ENCODE assay signal across 22 cellular contexts in genomic region chr1:189131576-189131975, GRCh38.
"Had no signal": no experiment of that assay in that cellular context is flagged by ENCODE, and none has a peak within 500 bp of the region (broad histone marks: within the 10 kb centered on the region; RNA-seq: fewer than 3 reads in every experiment).

No MANE protein-coding gene starts in this region.

- FAIRE-seq: colon had no signal

- H3K27ac Mint-ChIP-seq: activated CD8-positive, alpha-beta T cell treated with anti-CD3 and anti-CD28 coated beads for 36 hours; activated naive CD8-positive, alpha-beta T cell treated with anti-CD3 and anti-CD28 coated beads, Interleukin-2, amount 10 ng/mL, durations not matched to agents 7 days and 5 days; brain; T-helper 17 cell had no signal

- H3K9me3 Mint-ChIP-seq: brain had no signal

- ATAC-seq: activated CD8-positive, alpha-beta T cell treated with anti-CD3 and anti-CD28 coated beads for 36 hours; T-helper 17 cell had no signal

- H3K4me1 ChIP-seq: ascending aorta had no signal

- DNase-seq: activated CD4-positive, alpha-beta T cell treated with anti-CD3 and anti-CD28 coated beads for 4 hours; activated CD4-positive, CD25-positive, alpha-beta regulatory T cell; activated CD8-positive, alpha-beta memory T cell treated with anti-CD3 and anti-CD28 coated beads, Interleukin-2, amount 50 U/mL, for 4 hours; activated CD8-positive, alpha-beta T cell treated with anti-CD3 and anti-CD28 coated beads for 36 hours; activated naive CD4-positive, alpha-beta T cell treated with anti-CD3 and anti-CD28 coated beads, Interleukin-2, amount 50 U/mL, for 16 hours; activated naive CD8-positive, alpha-beta T cell treated with anti-CD3 and anti-CD28 coated beads, Interleukin-2, amount 10 ng/mL, durations not matched to agents 7 days and 5 days; amniotic stem cell; Kasumi-1; KBM-7; NCI-H1048; NCI-H2029; NCI-H345; NCI-H510A; NCI-H69; SIG-M5; T-helper 17 cell; T-helper 9 cell had no signal

- H3K27ac ChIP-seq: ascending aorta, cardiac muscle cell, VCaP had no signal

- H3K36me3 ChIP-seq: ascending aorta, cardiac muscle cell had no signal

- H3K9me3 ChIP-seq: ascending aorta had no signal

- H3K27me3 ChIP-seq: ascending aorta, cardiac muscle cell had no signal

- H3K36me3 Mint-ChIP-seq: activated naive CD8-positive, alpha-beta T cell treated with anti-CD3 and anti-CD28 coated beads, Interleukin-2, amount 10 ng/mL, durations not matched to agents 7 days and 5 days; brain had no signal

- H3K4me3 ChIP-seq: ascending aorta, cardiac muscle cell had no signal

- H3K4me3 Mint-ChIP-seq: activated CD8-positive, alpha-beta T cell treated with anti-CD3 and anti-CD28 coated beads for 36 hours; activated naive CD8-positive, alpha-beta T cell treated with anti-CD3 and anti-CD28 coated beads, Interleukin-2, amount 10 ng/mL, durations not matched to agents 7 days and 5 days; brain; T-helper 17 cell had no signal

- H3K4me1 Mint-ChIP-seq: activated naive CD8-positive, alpha-beta T cell treated with anti-CD3 and anti-CD28 coated beads, Interleukin-2, amount 10 ng/mL, durations not matched to agents 7 days and 5 days; brain; T-helper 17 cell had no signal

- H3K27me3 Mint-ChIP-seq: activated CD8-positive, alpha-beta T cell treated with anti-CD3 and anti-CD28 coated beads for 36 hours; activated naive CD8-positive, alpha-beta T cell treated with anti-CD3 and anti-CD28 coated beads, Interleukin-2, amount 10 ng/mL, durations not matched to agents 7 days and 5 days; T-helper 17 cell had no signal
